In the genomic region with DNA sequence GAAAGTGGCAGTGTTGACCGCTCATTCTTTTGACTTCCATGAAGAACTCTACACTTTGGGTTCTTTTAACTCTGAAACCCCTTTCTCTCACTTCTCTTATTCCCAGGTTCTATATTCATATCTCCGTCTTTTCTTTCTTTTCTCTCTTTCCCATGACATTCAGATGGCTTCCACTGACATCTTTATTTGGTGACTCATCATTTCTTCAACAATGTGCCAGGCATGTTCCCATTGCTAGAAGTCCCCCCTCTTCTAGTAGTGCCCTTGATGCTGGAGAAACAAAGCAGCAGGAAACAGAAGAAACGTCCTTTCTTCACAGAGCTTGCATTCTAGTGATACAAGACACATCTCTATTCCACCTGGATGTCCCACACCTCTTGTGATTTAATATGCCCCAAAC, we compare ENCODE assay signal across 22 cellular contexts.
"Had no signal": no experiment of that assay in that cellular context is flagged by ENCODE, and none has a peak within 500 bp of the region (broad histone marks: within the 10 kb centered on the region; RNA-seq: fewer than 3 reads in every experiment).

No MANE protein-coding gene starts in this region.

- H3K27me3 ChIP-seq: adrenal gland had no signal

- H3K4me1 ChIP-seq: adrenal gland had no signal

- DNase-seq: activated CD4-positive, alpha-beta T cell treated with anti-CD3 and anti-CD28 coated beads, Interleukin-2, amount 50 U/mL, for 1 hour; activated CD4-positive, CD25-positive, alpha-beta regulatory T cell; activated CD8-positive, alpha-beta memory T cell treated with anti-CD3 and anti-CD28 coated beads, Interleukin-2, amount 50 U/mL, for 4 hours; activated CD8-positive, alpha-beta T cell treated with anti-CD3 and anti-CD28 coated beads for 36 hours; activated naive CD4-positive, alpha-beta T cell treated with anti-CD3 and anti-CD28 coated beads, Interleukin-2, amount 50 U/mL, for 16 hours; activated naive CD8-positive, alpha-beta T cell treated with anti-CD3 and anti-CD28 coated beads, Interleukin-2, amount 10 ng/mL, durations not matched to agents 7 days and 5 days; activated T-cell treated with anti-CD3 and anti-CD28 coated beads, Interleukin-2, amount 50 U/mL, for 72 hours; adrenal gland; anterior cingulate cortex; central memory CD4-positive, alpha-beta T cell; Kasumi-1; NCI-H1092; NCI-H1417 treated with DMSO at 0.1 percent for 48 hours; NCI-H1694; NCI-H2029; NCI-H2107; NCI-H345; NCI-H510A; NCI-H526 treated with DMSO at 0.1 percent for 48 hours; NCI-H82; RPMI8226 had no signal

- H3K4me3 ChIP-seq: adrenal gland had no signal

- H3K9me3 ChIP-seq: adrenal gland had no signal

- H3K27ac ChIP-seq: adrenal gland, VCaP had no signal

- ATAC-seq: activated CD8-positive, alpha-beta T cell treated with anti-CD3 and anti-CD28 coated beads for 36 hours; activated T-cell treated with anti-CD3 and anti-CD28 coated beads, Interleukin-2, amount 50 U/mL, for 72 hours had no signal
